In the genomic region with DNA sequence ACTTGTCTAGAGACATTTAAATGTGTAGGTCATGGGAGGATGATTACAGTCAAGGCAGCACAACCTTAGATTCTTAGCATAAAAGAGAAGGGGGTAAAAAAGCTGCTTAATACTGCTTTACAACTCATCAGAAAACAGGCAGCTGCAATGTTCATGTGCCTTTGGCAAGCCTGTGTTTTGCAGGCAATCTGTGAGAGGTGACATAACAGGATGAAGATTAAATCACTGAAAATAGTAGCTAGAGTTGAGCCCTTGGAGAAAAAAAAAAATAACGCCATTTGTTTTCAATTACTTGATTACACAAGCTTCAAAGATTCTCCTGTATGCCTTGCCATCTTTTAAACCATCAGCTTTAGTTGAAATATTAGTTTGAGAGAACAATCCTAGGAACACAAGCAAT, we compare ENCODE assay signal across 15 cellular contexts.
DNase-seq lines count a peak whose midpoint lies in the region; ATAC-seq and TF ChIP-seq lines count a peak whose summit lies in the region.
"Had no signal": no experiment of that assay in that cellular context is flagged by ENCODE, and none has a peak within 500 bp of the region (broad histone marks: within the 10 kb centered on the region; RNA-seq: fewer than 3 reads in every experiment).

No MANE protein-coding gene starts in this region.

- ATAC-seq in left ventricle myocardium superior (peak; percentile 37), Right ventricle myocardium superior (ENCODE audit: poor library complexity) (no peak), HG03097 (IDR thresholded peaks at IDR 0.05; ENCODE audit: low FRiP score, unreplicated experiment) (no peak)

- peak overlapping the region; percentile 54 for H3K27ac ChIP-seq in WERI-Rb-1
- peak overlapping the region; percentile 7 for H3K27ac ChIP-seq in mesodermal cell (ENCODE audit: low read depth, low read length, severe bottlenecking)
- H3K27ac ChIP-seq: BLaER1 treated with 17β-estradiol and CSF1 and Interleukin-3, amounts not matched to agents 10 nM and 100 nM; PC-9 had no signal

- no peak for TF ChIP-seq CTCF in WERI-Rb-1 (IDR thresholded peaks at IDR 0.05; ENCODE audit: low read depth, low read length)

- intact Hi-C loops in left ventricle myocardium superior (cut with micrococcal nuclease): no loop called here
- intact Hi-C loops in Right ventricle myocardium superior (cut with DNase I): no loop called here

- H3K36me3 ChIP-seq in WERI-Rb-1 (no peaks in the 10 kb centered on the region), mesodermal cell (ENCODE audit: control insufficient read depth, insufficient read depth, low read length) (no peaks in the 10 kb centered on the region)
- H3K36me3 ChIP-seq: BLaER1 treated with 17β-estradiol and CSF1 and Interleukin-3, amounts not matched to agents 10 nM and 100 nM had no signal

- H3K27me3 ChIP-seq in WERI-Rb-1 (ENCODE audit: insufficient read depth, low read depth, severe bottlenecking): no peaks in the 10 kb centered on the region
- H3K27me3 ChIP-seq: BLaER1 treated with 17β-estradiol and CSF1 and Interleukin-3, amounts not matched to agents 10 nM and 100 nM had no signal

- H3K4me3 ChIP-seq in WERI-Rb-1 (ENCODE audit: low read depth, low read length) (peak overlapping the region; percentile 11; the same call in 1 of the 2 replicates), mesodermal cell (ENCODE audit: extremely low read depth, insufficient read depth, low read length, poor library complexity, severe bottlenecking) (no peak overlapping the region)
- H3K4me3 ChIP-seq: BLaER1 treated with 17β-estradiol and CSF1 and Interleukin-3, amounts not matched to agents 10 nM and 100 nM; PC-9 had no signal

- H3K9me3 ChIP-seq in WERI-Rb-1 (ENCODE audit: severe bottlenecking) (peaks cover 7% of the 10 kb centered on the region), mesodermal cell (ENCODE audit: control insufficient read depth, low read length) (peaks cover 16% of the 10 kb centered on the region)

- no CpG with 5 or more reads among the region's 1 CpG for WGBS in mesodermal cell (ENCODE audit: insufficient coverage in 2 of 2), 2 experiments

- no peaks in the 10 kb centered on the region for H3K4me1 ChIP-seq in mesodermal cell (ENCODE audit: control insufficient read depth, insufficient read depth, low read length, poor library complexity, severe bottlenecking)
- H3K4me1 ChIP-seq: BLaER1 treated with 17β-estradiol and CSF1 and Interleukin-3, amounts not matched to agents 10 nM and 100 nM had no signal

- DNase-seq in left ventricle myocardium superior (no peak), Right ventricle myocardium superior (no peak), WERI-Rb-1 (peak; percentile 63), NCI-H226 (no peak), LoVo (ENCODE audit: low spot score) (no peak)
- DNase-seq in central memory CD4-positive, alpha-beta T cell: no peak
- DNase-seq: IMR-90, Karpas-422, MM.1S, NCI-H1092 treated with DMSO at 0.1 percent for 48 hours, NCI-H1694 treated with DMSO at 0.1 percent for 48 hours, PC-9 had no signal
